Comparison of ENCODE assay signal across 19 cellular contexts in the genomic region with DNA sequence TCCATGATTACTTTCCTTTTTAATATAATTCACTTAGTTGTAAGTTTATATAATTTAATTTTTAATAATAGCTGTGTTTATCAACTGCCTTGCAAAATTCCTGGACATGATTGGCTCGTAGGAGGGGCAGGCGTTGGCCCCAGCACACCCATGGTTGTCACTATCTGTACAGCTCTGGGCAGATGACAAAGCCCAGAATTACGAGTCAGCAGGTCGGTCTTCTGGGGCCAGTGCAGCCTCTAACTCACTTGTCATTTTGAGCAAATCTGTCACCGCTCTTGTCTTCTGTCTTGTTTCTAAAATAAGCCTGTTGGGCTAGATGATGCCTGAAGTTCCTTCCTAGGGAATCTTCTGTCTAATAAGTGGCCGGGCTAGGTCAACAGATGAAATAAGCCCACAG. TPM values are rescaled to one million over a fixed set of nuclear protein-coding genes. Genes with fewer than 3 reads are reported as not detected.
A peak's percentile ranks its signal among the peaks of the same experiment; 100 is the strongest.
DNase-seq lines count a peak whose midpoint lies in the region; ATAC-seq, FAIRE-seq and TF ChIP-seq lines count a peak whose summit lies in the region.
"Had no signal": no experiment of that assay in that cellular context is flagged by ENCODE, and none has a peak within 500 bp of the region (broad histone marks: within the 10 kb centered on the region; RNA-seq: fewer than 3 reads in every experiment).

No MANE protein-coding gene starts in this region.

- H3K4me1 ChIP-seq in cardiac muscle cell (ENCODE audit: low read depth) (peaks cover 21% of the 10 kb centered on the region), left ventricle myocardium inferior (peaks cover 25% of the 10 kb centered on the region), psoas muscle (peaks cover 13% of the 10 kb centered on the region), upper lobe of right lung (no peaks in the 10 kb centered on the region)
- H3K4me1 ChIP-seq: A549, BE2C had no signal

- peak; percentile 96 to 98 (median 97) for ATAC-seq in psoas muscle
- no peak for ATAC-seq in upper lobe of right lung
- ATAC-seq: A549, HCT116 had no signal

- no peaks in the 10 kb centered on the region for H3K9me3 ChIP-seq in cardiac muscle cell (ENCODE audit: low read depth)
- no peaks in the 10 kb centered on the region for H3K9me3 ChIP-seq in left ventricle myocardium inferior (replicated peaks)
- no peaks in the 10 kb centered on the region for H3K9me3 ChIP-seq in psoas muscle
- H3K9me3 ChIP-seq in upper lobe of right lung: no peaks in the 10 kb centered on the region
- H3K9me3 ChIP-seq: A549, BE2C had no signal

- WGBS in psoas muscle, 3 donors: 39 to 50% (median 39%) methylated on average over 6 of the region's 6 CpGs

- H3K27ac ChIP-seq in cardiac muscle cell: peak overlapping the region; percentile 31
- H3K27ac ChIP-seq in left ventricle myocardium inferior (replicated peaks): peak overlapping the region; percentile 77
- H3K27ac ChIP-seq in psoas muscle: peak overlapping the region; percentile 75
- H3K27ac ChIP-seq in upper lobe of right lung: no peak overlapping the region
- H3K27ac ChIP-seq: A549, C4-2B had no signal

- FAIRE-seq in GM19239 (lab: Jason Lieb, UNC): no peak
- FAIRE-seq: A549, GM12891 had no signal

- H3K36me3 ChIP-seq in cardiac muscle cell (no peaks in the 10 kb centered on the region), left ventricle myocardium inferior (no peaks in the 10 kb centered on the region), psoas muscle (ENCODE audit: insufficient read depth in 1 of 2, low read depth in 1 of 2) (no peaks in the 10 kb centered on the region), upper lobe of right lung (no peaks in the 10 kb centered on the region)
- H3K36me3 ChIP-seq: BE2C had no signal

- H3K27me3 ChIP-seq in cardiac muscle cell (no peaks in the 10 kb centered on the region), left ventricle myocardium inferior (ENCODE audit: low read depth) (no peaks in the 10 kb centered on the region), psoas muscle (ENCODE audit: insufficient read depth in 3 of 3, low read length in 2 of 3) (no peaks in the 10 kb centered on the region), upper lobe of right lung (no peaks in the 10 kb centered on the region)
- H3K27me3 ChIP-seq: BE2C had no signal

- intact Hi-C loops in left ventricle myocardium inferior (cut with micrococcal nuclease): no loop called here
- intact Hi-C loops in psoas muscle (cut with DNase I): no loop called here
- intact Hi-C loops in upper lobe of right lung (cut with DNase I): no loop called here

- H3K4me3 ChIP-seq in cardiac muscle cell: no peak overlapping the region
- H3K4me3 ChIP-seq in left ventricle myocardium inferior: no peak overlapping the region
- no peak overlapping the region for H3K4me3 ChIP-seq in psoas muscle
- H3K4me3 ChIP-seq in upper lobe of right lung: no peak overlapping the region
- H3K4me3 ChIP-seq: A549 had no signal

- TF ChIP-seq CTCF in cardiac muscle cell (IDR thresholded peaks at IDR 0.05; ENCODE audit: low read depth, low read length) (no peak), left ventricle myocardium inferior (IDR thresholded peaks at IDR 0.05; ENCODE audit: borderline replicate concordance) (no peak), psoas muscle (IDR thresholded peaks at IDR 0.05) (no peak), upper lobe of right lung (IDR thresholded peaks at IDR 0.05) (no peak)

- DNase-seq in cardiac muscle cell (ENCODE audit: low read depth in 1 of 2, low spot score in 1 of 2) (peak in 1 of 2 donors; percentile 47), left ventricle myocardium inferior (peak; percentile 55), psoas muscle (peak; percentile 37 to 78), upper lobe of right lung (peak; percentile 13), GM19239 (ENCODE audit: insufficient read length, low spot score) (no peak), NCI-H187 treated with DMSO at 0.1 percent for 48 hours (lab: John Stamatoyannopoulos, UW) (no peak), ecto neural progenitor cell (ENCODE audit: low spot score) (no peak)
- DNase-seq: BE2C; CD4-positive, alpha-beta memory T cell; DMS79; IMR-90 had no signal

RNA-seq across cellular contexts. Expression of a gene that starts 21.4 kb away (rescaled TPM):
- not detected in 2 replicates for total RNA-seq in cardiac muscle cell
- polyA plus RNA-seq in cardiac muscle cell: 0.42 TPM in 1 of 2 replicates, not detected in the other
- 0.30 TPM for total RNA-seq in left ventricle myocardium inferior
- 10 to 100 TPM in 1 of 4 donors, 1 to 10 TPM in 3; 7.0 to 26.8 (median 9.5) TPM for total RNA-seq in psoas muscle
- polyA plus RNA-seq in psoas muscle: 1 to 10 TPM; 2.9 to 6.5 (median 5.1) TPM
- 0.17 TPM for total RNA-seq in upper lobe of right lung
- total RNA-seq: CD4-positive, alpha-beta memory T cell; G401; H4; HT-29; IMR-90 had no signal
- polyA plus RNA-seq: A549; AG04450; CD4-positive, alpha-beta memory T cell; IMR-90 had no signal

RNA-seq across cellular contexts. Expression of a gene that starts 48.4 kb away (rescaled TPM):
- total RNA-seq in cardiac muscle cell (13.8 and 22.8 TPM in 2 replicates), left ventricle myocardium inferior (16.7 TPM), psoas muscle (10 to 100 TPM; 22.4 to 33.8 (median 28.7) TPM), upper lobe of right lung (47.0 TPM)
- polyA plus RNA-seq in cardiac muscle cell (13.0 and 24.9 TPM in 2 replicates), psoas muscle (10 to 100 TPM; 17.2 to 38.4 (median 18.6) TPM)
- total RNA-seq: CD4-positive, alpha-beta memory T cell; G401; HT-29; IMR-90 had no signal
- polyA plus RNA-seq: A549; CD4-positive, alpha-beta memory T cell had no signal

Comparison
In these comparisons a context has a peak if more than half of its experiments do, and no peak if none do; other contexts are left out.
1. DNase-seq: peak in left ventricle myocardium inferior (single experiment), psoas muscle (2 of 2) and upper lobe of right lung (single experiment); none in GM19239 (single experiment), NCI-H187 treated with DMSO at 0.1 percent for 48 hours (single experiment) and ecto neural progenitor cell (single experiment).